ENCODE assay signal across 20 cellular contexts in genomic region chr13:37194428-37194861, GRCh38.
DNase-seq lines count a peak whose midpoint lies in the region; FAIRE-seq and TF ChIP-seq lines count a peak whose summit lies in the region.
"Had no signal": no experiment of that assay in that cellular context is flagged by ENCODE, and none has a peak within 500 bp of the region (broad histone marks: within the 10 kb centered on the region; RNA-seq: fewer than 3 reads in every experiment).

No MANE protein-coding gene starts in this region.

- H3K4me1 Mint-ChIP-seq in astrocyte (ENCODE audit: low read depth, unreplicated experiment): no peaks in the 10 kb centered on the region
- H3K4me1 Mint-ChIP-seq: activated B cell treated with CpG ODN at 0.5 μM for 24 hours; naive thymus-derived CD4-positive, alpha-beta T cell had no signal

- intact Hi-C loops in sigmoid colon (cut with DNase I): no loop called here

- peak overlapping the region; percentile 79 for H3K27ac ChIP-seq in astrocyte (ENCODE audit: low read depth, low read length)
- H3K27ac ChIP-seq in substantia nigra (ENCODE audit: low read depth, low read length, poor library complexity, severe bottlenecking): no peak overlapping the region
- H3K27ac ChIP-seq in sigmoid colon: no peak overlapping the region
- H3K27ac ChIP-seq: adrenal gland, right atrium auricular region, SJCRH30 had no signal

- no peaks in the 10 kb centered on the region for H3K9me3 ChIP-seq in astrocyte (ENCODE audit: insufficient read depth, low read depth, low read length)
- H3K9me3 ChIP-seq in sigmoid colon: no peaks in the 10 kb centered on the region
- H3K9me3 ChIP-seq: adrenal gland, BE2C, SJCRH30 had no signal

- peak overlapping the region; percentile 52 for H3K9ac ChIP-seq in astrocyte (ENCODE audit: low read length)

- no peaks in the 10 kb centered on the region for H3K27me3 ChIP-seq in astrocyte (ENCODE audit: insufficient read depth, low read length)
- no peaks in the 10 kb centered on the region for H3K27me3 ChIP-seq in sigmoid colon
- H3K27me3 ChIP-seq: adrenal gland, BE2C, right atrium auricular region, SJCRH30 had no signal

- no peak overlapping the region for H3K27ac Mint-ChIP-seq in astrocyte (ENCODE audit: unreplicated experiment)
- H3K27ac Mint-ChIP-seq: activated B cell treated with CpG ODN at 0.5 μM for 24 hours; H9; naive thymus-derived CD4-positive, alpha-beta T cell had no signal

- peaks cover 4% of the 10 kb centered on the region for H3K9me3 Mint-ChIP-seq in astrocyte (ENCODE audit: unreplicated experiment)

- WGBS in sigmoid colon, 2 donors: 55 to 75% methylated on average over 1 of the region's 1 CpG

- peak; percentile 79 for DNase-seq in DMS153 treated with DMSO at 0.1 percent for 48 hours (lab: John Stamatoyannopoulos, UW; ENCODE audit: unreplicated experiment)
- DNase-seq in NCI-H2029 treated with DMSO at 0.1 percent for 48 hours (lab: John Stamatoyannopoulos, UW): peak; percentile 27
- DNase-seq in astrocyte (ENCODE audit: low read depth): peak; percentile 90
- DNase-seq in glomerular endothelial cell (ENCODE audit: extremely low read depth, low read depth, low spot score): peak; percentile 44
- DNase-seq in substantia nigra (lab: John Stamatoyannopoulos, UW): no peak
- DNase-seq in sigmoid colon: no peak
- no peak for DNase-seq in HuH-7.5 (ENCODE audit: low spot score)
- DNase-seq in NOMO-1 treated with dmso at 0.1 percent for 144 hours (lab: John Stamatoyannopoulos, UW; ENCODE audit: unreplicated experiment): no peak
- DNase-seq: activated B cell treated with CpG ODN at 0.5 μM for 24 hours; activated T-cell treated with anti-CD3 and anti-CD28 coated beads for 4 hours; adrenal gland; BE2C; glutamatergic neuron; H9; left colon; naive thymus-derived CD4-positive, alpha-beta T cell; NCI-H82; SJCRH30; stimulated activated naive CD4-positive, alpha-beta T cell treated with Interleukin-2 at 50 U/mL for 16 hours had no signal

- no peak for TF ChIP-seq POLR2A in sigmoid colon (IDR thresholded peaks at IDR 0.05)

- peak overlapping the region; percentile 21 for H3K4me2 ChIP-seq in astrocyte (ENCODE audit: low read length)

- H3K79me2 ChIP-seq in astrocyte (ENCODE audit: insufficient read depth, low read length): no peaks in the 10 kb centered on the region

- no peak for TF ChIP-seq EP300 in sigmoid colon (IDR thresholded peaks at IDR 0.05)

- TF ChIP-seq CTCF in astrocyte (IDR thresholded peaks at IDR 0.05; ENCODE audit: insufficient read depth, low read depth, low read length): no peak
- TF ChIP-seq CTCF in sigmoid colon (IDR thresholded peaks at IDR 0.05): no peak

- H3K4me3 Mint-ChIP-seq in astrocyte (ENCODE audit: unreplicated experiment): no peak overlapping the region
- H3K4me3 Mint-ChIP-seq: activated B cell treated with CpG ODN at 0.5 μM for 24 hours; H9; naive thymus-derived CD4-positive, alpha-beta T cell had no signal

- peaks cover 14% of the 10 kb centered on the region for H3K4me1 ChIP-seq in astrocyte (ENCODE audit: insufficient read depth, low read length)
- H3K4me1 ChIP-seq in sigmoid colon: no peaks in the 10 kb centered on the region
- H3K4me1 ChIP-seq: adrenal gland, BE2C, right atrium auricular region, SJCRH30 had no signal

- H3K4me3 ChIP-seq in astrocyte (ENCODE audit: insufficient read depth, low read depth, low read length) (no peak overlapping the region), sigmoid colon (no peak overlapping the region)
- H3K4me3 ChIP-seq: adrenal gland, right atrium auricular region, SJCRH30 had no signal

- no peaks in the 10 kb centered on the region for H3K36me3 Mint-ChIP-seq in astrocyte (ENCODE audit: low read depth, unreplicated experiment)
- H3K36me3 Mint-ChIP-seq: naive thymus-derived CD4-positive, alpha-beta T cell had no signal

- H2AFZ ChIP-seq in astrocyte (ENCODE audit: low read depth, low read length): no peak overlapping the region

- H3K36me3 ChIP-seq in astrocyte (ENCODE audit: insufficient read depth, low read length): no peaks in the 10 kb centered on the region
- no peaks in the 10 kb centered on the region for H3K36me3 ChIP-seq in sigmoid colon
- H3K36me3 ChIP-seq: adrenal gland, BE2C, right atrium auricular region, SJCRH30 had no signal

- H4K20me1 ChIP-seq in astrocyte (ENCODE audit: insufficient read depth, low read length): no peaks in the 10 kb centered on the region

- peak; percentile 87 for FAIRE-seq in astrocyte (lab: Jason Lieb, UNC)

- no peaks in the 10 kb centered on the region for H3K27me3 Mint-ChIP-seq in astrocyte (ENCODE audit: low read depth, unreplicated experiment)
- H3K27me3 Mint-ChIP-seq: activated B cell treated with CpG ODN at 0.5 μM for 24 hours had no signal

Comparison
In these comparisons a context has a peak if more than half of its experiments do, and no peak if none do; other contexts are left out.
1. DNase-seq: peak in DMS153 treated with DMSO at 0.1 percent for 48 hours (single experiment), NCI-H2029 treated with DMSO at 0.1 percent for 48 hours (single experiment), astrocyte (single experiment) and glomerular endothelial cell (single experiment); none in substantia nigra (0 of 49), sigmoid colon (single experiment), HuH-7.5 (single experiment) and NOMO-1 treated with dmso at 0.1 percent for 144 hours (single experiment).